Comparison of ENCODE assay signal across 10 cellular contexts in genomic region chr1:210262167-210262896, GRCh38. TPM values are rescaled to one million over a fixed set of nuclear protein-coding genes. Genes with fewer than 3 reads are reported as not detected.
DNase-seq lines count a peak whose midpoint lies in the region; ATAC-seq, FAIRE-seq and TF ChIP-seq lines count a peak whose summit lies in the region.
"Had no signal": no experiment of that assay in that cellular context is flagged by ENCODE, and none has a peak within 500 bp of the region (broad histone marks: within the 10 kb centered on the region; RNA-seq: fewer than 3 reads in every experiment).

No MANE protein-coding gene starts in this region.

- no peak overlapping the region for H3K4me2 ChIP-seq in MM.1S (ENCODE audit: low read depth, low read length)

- 30 to 33% methylated on average over 7 to 8 of the region's 8 CpGs for WGBS in upper lobe of left lung, 2 donors

- H4K20me1 ChIP-seq in MM.1S (ENCODE audit: insufficient read depth, low read length), result no peaks in the 10 kb centered on the region

- H3K9me2 ChIP-seq in MM.1S (replicated peaks; ENCODE audit: insufficient read depth, low read length), result no peaks in the 10 kb centered on the region

- peak in 1 of 2 donors; percentile 72 for ATAC-seq in upper lobe of left lung (ENCODE audit: low FRiP score in 2 of 2)

- H3K9me3 ChIP-seq in MG63, result no peaks in the 10 kb centered on the region
- no peaks in the 10 kb centered on the region for H3K9me3 ChIP-seq in upper lobe of left lung
- H3K9me3 ChIP-seq in MM.1S (replicated peaks; ENCODE audit: insufficient read depth, low read length), result no peaks in the 10 kb centered on the region
- H3K9me3 ChIP-seq: spleen had no signal

- H3K27me3 ChIP-seq in MG63, result no peaks in the 10 kb centered on the region
- H3K27me3 ChIP-seq in upper lobe of left lung, result no peaks in the 10 kb centered on the region
- H3K27me3 ChIP-seq in MM.1S (replicated peaks; ENCODE audit: insufficient read depth, low read length), result no peaks in the 10 kb centered on the region

- no peaks in the 10 kb centered on the region for H3F3A ChIP-seq in MM.1S (ENCODE audit: insufficient read depth, low read length)

- no peak overlapping the region for H3K9ac ChIP-seq in MM.1S (ENCODE audit: low read length)

- H3K36me3 ChIP-seq in MG63, result no peaks in the 10 kb centered on the region
- no peaks in the 10 kb centered on the region for H3K36me3 ChIP-seq in upper lobe of left lung
- no peaks in the 10 kb centered on the region for H3K36me3 ChIP-seq in MM.1S (replicated peaks; ENCODE audit: insufficient read depth, low read length)
- H3K36me3 ChIP-seq: spleen had no signal

- TF ChIP-seq CTCF in upper lobe of left lung (IDR thresholded peaks at IDR 0.05), result no peak
- TF ChIP-seq CTCF in MM.1S (IDR thresholded peaks at IDR 0.05; ENCODE audit: low read length), result no peak

- H3K4me1 ChIP-seq in upper lobe of left lung (peaks cover 4 to 13% (median 10%) of the 10 kb centered on the region in 4 donors), MM.1S (ENCODE audit: low read length) (no peaks in the 10 kb centered on the region)
- H3K4me1 ChIP-seq: spleen had no signal

- H3K4me3 ChIP-seq in MG63, result no peak overlapping the region
- H3K4me3 ChIP-seq in upper lobe of left lung, result no peak overlapping the region
- no peak overlapping the region for H3K4me3 ChIP-seq in MM.1S (ENCODE audit: low read length)
- H3K4me3 ChIP-seq: spleen had no signal

- no peaks in the 10 kb centered on the region for H3K79me2 ChIP-seq in MM.1S (ENCODE audit: low read length)

- TF ChIP-seq POLR2A in upper lobe of left lung (IDR thresholded peaks at IDR 0.05), result no peak

- FAIRE-seq in endometrium (lab: Jason Lieb, UNC), result peak; percentile 93

- TF ChIP-seq EP300 in upper lobe of left lung (IDR thresholded peaks at IDR 0.05), result no peak

- H3K27ac ChIP-seq in upper lobe of left lung (peak overlapping the region in 3 of 4 donors; percentile 10 to 61 (median 35)), MM.1S (ENCODE audit: low read length) (no peak overlapping the region)
- H3K27ac ChIP-seq: spleen had no signal

- H2AFZ ChIP-seq in MM.1S (ENCODE audit: low read length), result no peak overlapping the region

- peak; percentile 51 for DNase-seq in MG63
- DNase-seq in medulla oblongata (ENCODE audit: extremely low spot score), result peak; percentile 42
- DNase-seq in upper lobe of left lung, result no peak
- no peak for DNase-seq in MM.1S
- DNase-seq in stimulated activated CD4-positive, alpha-beta T cell treated with anti-CD3 and anti-CD28 coated beads, Interleukin-2, amount 100 ng/mL, for 48 hours, result no peak
- no peak for DNase-seq in NCI-H146 (lab: John Stamatoyannopoulos, UW)
- DNase-seq: activated T-cell treated with anti-CD3 and anti-CD28 coated beads, Interleukin-2, amount 50 U/mL, for 48 hours; NCI-H82; spleen had no signal

RNA-seq across cellular contexts. Expression of gene SERTAD4, which starts 29.7 kb away (rescaled TPM):
- total RNA-seq in MG63 (2014; rRNA removed; shearing (Covaris generic); ENCODE audit: low replicate concordance), result 0.69 TPM in 1 of 2 replicates, not detected in the other
- total RNA-seq in upper lobe of left lung, result 10 to 100 TPM in 1 of 6 donors, 1 to 10 TPM in 5; 2.0 to 11.5 (median 5.5) TPM

Comparison
In these comparisons a context has a peak if more than half of its experiments do, and no peak if none do; other contexts are left out.
1. DNase-seq: peak in MG63 (single experiment) and medulla oblongata (single experiment); none in upper lobe of left lung (0 of 2), MM.1S (single experiment), stimulated activated CD4-positive, alpha-beta T cell treated with anti-CD3 and anti-CD28 coated beads, Interleukin-2, amount 100 ng/mL, for 48 hours (0 of 2) and NCI-H146 (single experiment).